8 cellular contexts compared by ENCODE assay signal in the genomic region with DNA sequence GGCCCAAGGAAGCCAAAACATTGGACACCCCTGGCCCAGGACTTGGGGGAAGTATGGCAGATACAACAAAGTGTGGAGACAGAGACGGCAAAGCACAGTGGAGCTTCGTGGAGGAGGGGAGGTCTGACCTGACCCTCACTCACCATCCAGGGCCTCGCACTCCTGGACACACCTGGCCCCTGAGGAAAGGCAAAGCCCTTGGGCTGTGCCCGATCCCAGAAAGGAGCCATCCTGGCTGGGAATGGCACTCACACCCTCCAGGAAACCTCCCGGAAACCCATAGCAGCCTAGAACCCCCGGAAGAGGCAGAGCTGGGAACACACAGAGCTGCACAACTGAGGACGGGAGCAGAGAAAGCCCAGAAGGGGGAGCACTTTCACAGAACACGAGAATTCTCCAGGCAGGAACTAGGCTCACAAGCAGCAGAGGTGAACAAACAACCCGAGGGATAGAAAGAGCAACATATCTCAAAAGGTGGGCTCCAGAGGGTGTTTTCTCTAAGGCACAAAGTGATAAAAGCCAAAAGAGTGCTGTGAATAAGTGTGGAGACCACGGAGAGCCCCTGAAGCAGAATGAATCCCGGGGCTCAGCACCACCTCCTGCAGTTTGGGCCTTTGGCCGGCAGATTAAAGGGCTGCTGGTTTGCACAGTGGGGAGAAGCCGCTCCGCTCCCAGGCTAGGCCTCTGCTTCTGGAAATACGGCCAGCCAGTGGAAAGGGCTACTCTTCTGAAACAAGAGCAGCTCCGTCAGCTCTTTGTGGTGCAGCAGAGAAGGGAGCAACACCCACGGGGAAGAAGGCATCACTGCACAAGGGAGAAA.
DNase-seq lines count a peak whose midpoint lies in the region; ATAC-seq and TF ChIP-seq lines count a peak whose summit lies in the region.

No MANE protein-coding gene starts in this region.

- H3K36me3 Mint-ChIP-seq in activated T-cell treated with anti-CD3 and anti-CD28 coated beads, Interleukin-2, amount 50 U/mL, for 24 hours (ENCODE audit: low read depth) = peaks cover 96% of the 10 kb centered on the region
- H3K36me3 Mint-ChIP-seq in activated naive CD8-positive, alpha-beta T cell treated with anti-CD3 and anti-CD28 coated beads, Interleukin-2, amount 50 U/mL, for 24 hours (ENCODE audit: low read depth) = peaks cover 34% of the 10 kb centered on the region
- peaks cover 13% of the 10 kb centered on the region for H3K36me3 Mint-ChIP-seq in progenitor cell of endocrine pancreas (ENCODE audit: insufficient read depth)

- H3K9me3 Mint-ChIP-seq in activated T-cell treated with anti-CD3 and anti-CD28 coated beads, Interleukin-2, amount 50 U/mL, for 24 hours = no peaks in the 10 kb centered on the region
- H3K9me3 Mint-ChIP-seq in activated naive CD8-positive, alpha-beta T cell treated with anti-CD3 and anti-CD28 coated beads, Interleukin-2, amount 50 U/mL, for 24 hours = no peaks in the 10 kb centered on the region
- no peaks in the 10 kb centered on the region for H3K9me3 Mint-ChIP-seq in progenitor cell of endocrine pancreas (ENCODE audit: low read depth)

- no peak overlapping the region for H3K9ac ChIP-seq in Loucy (ENCODE audit: low read depth, low read length, poor library complexity, severe bottlenecking)

- H3K27me3 Mint-ChIP-seq in activated T-cell treated with anti-CD3 and anti-CD28 coated beads, Interleukin-2, amount 50 U/mL, for 24 hours = no peaks in the 10 kb centered on the region
- H3K27me3 Mint-ChIP-seq in activated naive CD8-positive, alpha-beta T cell treated with anti-CD3 and anti-CD28 coated beads, Interleukin-2, amount 50 U/mL, for 24 hours = no peaks in the 10 kb centered on the region
- no peaks in the 10 kb centered on the region for H3K27me3 Mint-ChIP-seq in progenitor cell of endocrine pancreas

- H4K20me1 ChIP-seq in Loucy (ENCODE audit: insufficient read depth, low read length, poor library complexity, severe bottlenecking) = no peaks in the 10 kb centered on the region

- ATAC-seq in activated naive CD8-positive, alpha-beta T cell treated with anti-CD3 and anti-CD28 coated beads, Interleukin-2, amount 50 U/mL, for 24 hours = no peak
- ATAC-seq in heart right ventricle (peak in 7 of 8 donors; percentile 53 to 76 (median 70)), GM21717 (IDR thresholded peaks at IDR 0.05; ENCODE audit: unreplicated experiment) (no peak)

- H3K4me3 ChIP-seq in Loucy (ENCODE audit: low read length, poor library complexity, severe bottlenecking) = no peak overlapping the region
- no peak overlapping the region for H3K4me3 ChIP-seq in heart right ventricle

- TF ChIP-seq CTCF in Loucy (conservative IDR thresholded peaks at IDR 0.05; ENCODE audit: low read length) = peak; percentile 73
- peak; percentile 29 to 79 (median 66) for TF ChIP-seq CTCF in heart right ventricle (IDR thresholded peaks at IDR 0.05)
- peak; percentile 62 for TF ChIP-seq CTCF in progenitor cell of endocrine pancreas (IDR thresholded peaks at IDR 0.05; ENCODE audit: unreplicated experiment)

- peak overlapping the region in 8 of 10 donors; percentile 16 to 65 (median 23) for H3K27ac ChIP-seq in heart right ventricle

- 54 to 59% methylated on average over 17 of the region's 17 CpGs for WGBS in heart right ventricle, 2 donors

- H3K4me1 ChIP-seq in Loucy (ENCODE audit: insufficient read depth, low read length, poor library complexity, severe bottlenecking) (no peaks in the 10 kb centered on the region), heart right ventricle (peaks cover 5 to 47% (median 24%) of the 10 kb centered on the region in 9 donors)

- H3K4me3 Mint-ChIP-seq in activated T-cell treated with anti-CD3 and anti-CD28 coated beads, Interleukin-2, amount 50 U/mL, for 24 hours = no peak overlapping the region
- no peak overlapping the region for H3K4me3 Mint-ChIP-seq in activated naive CD8-positive, alpha-beta T cell treated with anti-CD3 and anti-CD28 coated beads, Interleukin-2, amount 50 U/mL, for 24 hours
- no peak overlapping the region for H3K4me3 Mint-ChIP-seq in progenitor cell of endocrine pancreas (ENCODE audit: low read depth)

- peak overlapping the region; percentile 49 for H3K27ac Mint-ChIP-seq in activated T-cell treated with anti-CD3 and anti-CD28 coated beads, Interleukin-2, amount 50 U/mL, for 24 hours
- peak overlapping the region; percentile 22 for H3K27ac Mint-ChIP-seq in activated naive CD8-positive, alpha-beta T cell treated with anti-CD3 and anti-CD28 coated beads, Interleukin-2, amount 50 U/mL, for 24 hours
- peak overlapping the region; percentile 87 for H3K27ac Mint-ChIP-seq in progenitor cell of endocrine pancreas

- no peak overlapping the region for H3K4me2 ChIP-seq in Loucy (ENCODE audit: low read depth, low read length, poor library complexity, severe bottlenecking)

- H2AFZ ChIP-seq in Loucy (ENCODE audit: low read length) = no peak overlapping the region

- 0 out of 2 replicates have a peak, but pooled peaks cover 2% of the 10 kb centered on the region for H3F3A ChIP-seq in Loucy (ENCODE audit: low read depth)

- no peaks in the 10 kb centered on the region for H3K4me1 Mint-ChIP-seq in activated T-cell treated with anti-CD3 and anti-CD28 coated beads, Interleukin-2, amount 50 U/mL, for 24 hours (ENCODE audit: low read depth)
- H3K4me1 Mint-ChIP-seq in activated naive CD8-positive, alpha-beta T cell treated with anti-CD3 and anti-CD28 coated beads, Interleukin-2, amount 50 U/mL, for 24 hours = no peaks in the 10 kb centered on the region
- peaks cover 1% of the 10 kb centered on the region for H3K4me1 Mint-ChIP-seq in progenitor cell of endocrine pancreas (ENCODE audit: low read depth)

- no peaks in the 10 kb centered on the region for H3K79me2 ChIP-seq in Loucy (ENCODE audit: insufficient read depth, low read length)

- peaks cover 97% of the 10 kb centered on the region for H3K36me3 ChIP-seq in Loucy (ENCODE audit: insufficient read depth, low read length)
- H3K36me3 ChIP-seq in heart right ventricle = peaks cover 0 to 100% (median 60%) of the 10 kb centered on the region in 9 donors

- H3K9me2 ChIP-seq in Loucy (replicated peaks; ENCODE audit: low read depth, low read length) = no peaks in the 10 kb centered on the region

- DNase-seq in activated T-cell treated with anti-CD3 and anti-CD28 coated beads, Interleukin-2, amount 50 U/mL, for 24 hours = no peak
- DNase-seq in activated T-cell treated with anti-CD3 and anti-CD28 coated beads for 4 hours (no peak), heart right ventricle (peak in 1 of 2 donors; percentile 65), progenitor cell of endocrine pancreas (ENCODE audit: low spot score, unreplicated experiment) (peak; percentile 24), HPDE6-E6E7 (ENCODE audit: extremely low spot score) (no peak)
- no peak for DNase-seq in activated naive CD8-positive, alpha-beta T cell treated with anti-CD3 and anti-CD28 coated beads, Interleukin-2, amount 50 U/mL, for 24 hours

- H3K27me3 ChIP-seq in Loucy (ENCODE audit: insufficient read depth, low read length, poor library complexity, severe bottlenecking) (no peaks in the 10 kb centered on the region), heart right ventricle (no peaks in the 10 kb centered on the region)

- intact Hi-C loops in heart right ventricle (cut with DNase I) = loop anchor here in 7 of 10 donors (5.0 to 10.0 kb wide), 7 partner anchors 108 to 330 kb away; a partner anchor contains a TSS

- no peaks in the 10 kb centered on the region for H3K9me3 ChIP-seq in Loucy (ENCODE audit: insufficient read depth, low read depth, low read length)
- H3K9me3 ChIP-seq in heart right ventricle = no peaks in the 10 kb centered on the region

Comparison
In these comparisons a context has a peak if more than half of its experiments do, and no peak if none do; other contexts are left out.
1. H3K27ac Mint-ChIP-seq: peak in every context shown above with its lines; median percentile 87 in progenitor cell of endocrine pancreas; 49 in activated T-cell treated with anti-CD3 and anti-CD28 coated beads, Interleukin-2, amount 50 U/mL, for 24 hours; 22 in activated naive CD8-positive, alpha-beta T cell treated with anti-CD3 and anti-CD28 coated beads, Interleukin-2, amount 50 U/mL, for 24 hours.
2. ATAC-seq: peak in heart right ventricle (7 of 8); none in activated naive CD8-positive, alpha-beta T cell treated with anti-CD3 and anti-CD28 coated beads, Interleukin-2, amount 50 U/mL, for 24 hours (single experiment) and GM21717 (single experiment).
3. Peak in every context shown above with its lines, with median percentiles within 50 percentile points of each other: CTCF ChIP-seq.